8 cellular contexts compared by ENCODE assay signal in genomic region chr12:52005903-52006703, GRCh38. TPM values are rescaled to one million over a fixed set of nuclear protein-coding genes. Genes with fewer than 3 reads are reported as not detected.
DNase-seq lines count a peak whose midpoint lies in the region; ATAC-seq, FAIRE-seq and TF ChIP-seq lines count a peak whose summit lies in the region.

No MANE protein-coding gene starts in this region.

- ATAC-seq in GM23338, result peak; percentile 8
- peak; percentile 4 for ATAC-seq in aorta (ENCODE audit: low FRiP score)

- no peaks in the 10 kb centered on the region; the same call in 2 of the 3 replicates for H3K9me3 Mint-ChIP-seq in GM23338

- TF ChIP-seq CTCF in GM23338 (conservative IDR thresholded peaks at IDR 0.05; ENCODE audit: low read depth in 2 of 2) (no peak; a peak in 1 of 4 replicates), choroid plexus epithelial cell (conservative IDR thresholded peaks at IDR 0.05; ENCODE audit: low read depth, low read length) (no peak)

- no peaks in the 10 kb centered on the region for H3K36me3 ChIP-seq in GM23338 (ENCODE audit: insufficient read depth)
- peaks cover 11% of the 10 kb centered on the region for H3K36me3 ChIP-seq in mesodermal cell (ENCODE audit: control insufficient read depth, insufficient read depth, low read length)
- no peaks in the 10 kb centered on the region for H3K36me3 ChIP-seq in aorta (ENCODE audit: control insufficient read depth in 1 of 2, insufficient read depth in 2 of 2, low read length in 1 of 2)

- H3K79me2 ChIP-seq in GM23338 (replicated peaks; ENCODE audit: insufficient read depth), result no peaks in the 10 kb centered on the region

- H3K4me1 ChIP-seq in GM23338 (ENCODE audit: insufficient read depth) (peaks cover 27% of the 10 kb centered on the region), mesodermal cell (ENCODE audit: control insufficient read depth, insufficient read depth, low read length, poor library complexity, severe bottlenecking) (peaks cover 28% of the 10 kb centered on the region), aorta (ENCODE audit: control insufficient read depth in 1 of 2, insufficient read depth in 2 of 2, low read length in 2 of 2) (no peaks in the 10 kb centered on the region)

- H4K20me1 ChIP-seq in GM23338 (replicated peaks; ENCODE audit: insufficient read depth), result no peaks in the 10 kb centered on the region

- intact Hi-C loops in aorta (cut with DNase I), result loop anchor here in 1 of 2 donors (2.0 kb wide), 1 partner anchor 17 kb away; no protein-coding TSS in a partner anchor

- peak overlapping the region; percentile 43; the same call in 1 of the 2 replicates for H2AFZ ChIP-seq in GM23338

- DNase-seq in GM12891 (ENCODE audit: insufficient read length, low spot score), result peak; percentile 75
- DNase-seq in GM23338 (ENCODE audit: low spot score), result peak; percentile 73
- peak; percentile 67 for DNase-seq in NCI-H526 treated with DMSO at 0.1 percent for 48 hours (lab: John Stamatoyannopoulos, UW)
- DNase-seq in choroid plexus epithelial cell (ENCODE audit: low read depth), result no peak
- peak; percentile 83 to 87 for DNase-seq in aorta
- no peak for DNase-seq in activated CD8-positive, alpha-beta memory T cell treated with anti-CD3 and anti-CD28 coated beads, Interleukin-2, amount 50 U/mL, for 48 hours
- DNase-seq in activated CD4-positive, CD25-positive, alpha-beta regulatory T cell (lab: John Stamatoyannopoulos, UW), result no peak

- peak overlapping the region; percentile 97 for H3K4me2 ChIP-seq in GM23338

- no peak for TF ChIP-seq POLR2A in GM12891 (IDR thresholded peaks at IDR 0.05; ENCODE audit: low read depth, low read length)

- H3K27me3 ChIP-seq in GM23338 (ENCODE audit: insufficient read depth), result peaks cover 57% of the 10 kb centered on the region
- no peaks in the 10 kb centered on the region for H3K27me3 ChIP-seq in aorta (ENCODE audit: control insufficient read depth in 1 of 2, insufficient read depth in 2 of 2, low read length in 1 of 2)

- no peaks in the 10 kb centered on the region for H3K36me3 Mint-ChIP-seq in GM23338 (ENCODE audit: low read depth)

- H3K27me3 Mint-ChIP-seq in GM23338 (ENCODE audit: insufficient read depth, low read depth, poor library complexity), result peaks cover 62% of the 10 kb centered on the region

- H3F3A ChIP-seq in GM23338 (replicated peaks; ENCODE audit: low read depth), result peaks cover 10% of the 10 kb centered on the region; the same call in 1 of the 2 replicates

- 11 to 14% methylated on average over 17 to 20 of the region's 28 CpGs for WGBS in mesodermal cell (ENCODE audit: insufficient coverage in 2 of 2), 2 experiments
- WGBS in aorta, 2 donors, result 45% methylated on average over 27 to 28 of the region's 28 CpGs

- H3K4me3 ChIP-seq in GM23338 (peak overlapping the region; percentile 77), choroid plexus epithelial cell (ENCODE audit: low read depth, low read length) (peak overlapping the region; percentile 78), mesodermal cell (ENCODE audit: extremely low read depth, insufficient read depth, low read length, poor library complexity, severe bottlenecking) (peak overlapping the region; percentile 84), aorta (ENCODE audit: low read length in 2 of 2) (peak overlapping the region in 1 of 2 donors; percentile 44)

- peaks cover 43% of the 10 kb centered on the region for H3K4me1 Mint-ChIP-seq in GM23338

- H3K27ac ChIP-seq in GM23338 (ENCODE audit: low read depth), result no peak overlapping the region
- H3K27ac ChIP-seq in mesodermal cell (ENCODE audit: low read depth, low read length, severe bottlenecking), result no peak overlapping the region
- H3K27ac ChIP-seq in aorta (ENCODE audit: low read depth in 1 of 2, low read length in 2 of 2), result no peak overlapping the region

- FAIRE-seq in GM12891 (lab: Jason Lieb, UNC), result no peak

- H3K9me2 ChIP-seq in GM23338 (ENCODE audit: insufficient read depth), result no peaks in the 10 kb centered on the region

- H3K9me3 ChIP-seq in mesodermal cell (ENCODE audit: control insufficient read depth, low read length) (no peaks in the 10 kb centered on the region), aorta (ENCODE audit: control insufficient read depth, low read length) (no peaks in the 10 kb centered on the region)

- H3K27ac Mint-ChIP-seq in GM23338, result no peak overlapping the region

- H3K4me3 Mint-ChIP-seq in GM23338, result peak overlapping the region; percentile 91

TF ChIP-seq in GM12891, 5 proteins besides CTCF, POLR2A, EP300 and RAD21:
- TF ChIP-seq SPI1 (IDR thresholded peaks at IDR 0.05; ENCODE audit: low read depth, low read length) (peak; percentile 89), TAF1 (IDR thresholded peaks at IDR 0.05; ENCODE audit: low read depth, low read length) (no peak), POU2F2 (IDR thresholded peaks at IDR 0.05; ENCODE audit: low read depth, low read length) (no peak)
TF ChIP-seq in GM12891: peak in this region for 1.

TF ChIP-seq in GM23338, 12 proteins besides CTCF, POLR2A, EP300 and RAD21:
- TF ChIP-seq EZH2phosphoT487 (IDR thresholded peaks at IDR 0.05; ENCODE audit: unreplicated experiment), result no peak
- TF ChIP-seq JUNB (IDR thresholded peaks at IDR 0.05; ENCODE audit: unreplicated experiment), result no peak
- 0 out of 2 replicates have a peak, but pooled peaks have one; percentile 16 for TF ChIP-seq CREB1 (CRISPR knock-in tag; IDR thresholded peaks at IDR 0.05; ENCODE audit: low read depth)

RNA-seq across cellular contexts. Expression of gene TAMALIN, which starts 0.6 kb away (rescaled TPM):
- polyA plus RNA-seq in GM12891 (2012; ENCODE audit: low read depth, missing spikeins), result 1.3 TPM
- total RNA-seq in GM23338 (2014; rRNA removed; shearing (Covaris generic)), result 3.0 and 3.5 TPM in 2 replicates
- polyA plus RNA-seq in GM23338 (2016; fragmentation: Nextera tagmentation; extraction: Ambion mirVana), result 0.34 and 0.73 TPM in 2 replicates
- polyA plus RNA-seq in mesodermal cell (2013, experiment 1 of 2), result 25.9 TPM
- 16.1 TPM for polyA plus RNA-seq in mesodermal cell (2013, experiment 2 of 2)
- total RNA-seq in aorta, result 100 to 1,000 TPM in 1 of 2 donors, 10 to 100 TPM in 1; 64.2 to 129 TPM
- polyA plus RNA-seq in aorta, result 10 to 100 TPM in 1 of 2 donors, 1 to 10 TPM in 1; 7.1 to 13.8 TPM

RNA-seq across cellular contexts. Expression of gene NR4A1, which starts 45.1 kb away (rescaled TPM):
- polyA plus RNA-seq in GM12891 (2012; ENCODE audit: low read depth, missing spikeins), result 22.3 TPM
- total RNA-seq in GM23338 (2014; rRNA removed; shearing (Covaris generic)), result 13.4 and 19.1 TPM in 2 replicates
- polyA plus RNA-seq in GM23338 (2016; fragmentation: Nextera tagmentation; extraction: Ambion mirVana) (7.5 and 8.3 TPM in 2 replicates), aorta (100 to 1,000 TPM in 1 of 2 donors, 10 to 100 TPM in 1; 48.2 to 392 TPM)
- polyA plus RNA-seq in mesodermal cell (2013, experiment 1 of 2), result 22.2 TPM
- polyA plus RNA-seq in mesodermal cell (2013, experiment 2 of 2), result 21.0 TPM
- total RNA-seq in aorta, result 100 to 1,000 TPM; 175 to 677 TPM

RNA-seq across cellular contexts. Expression of gene ACVR1B, which starts 54.6 kb away (rescaled TPM):
- polyA plus RNA-seq in GM12891 (2012; ENCODE audit: low read depth, missing spikeins), result 1.6 TPM
- total RNA-seq in GM23338 (2014; rRNA removed; shearing (Covaris generic)), result 7.5 and 7.8 TPM in 2 replicates
- polyA plus RNA-seq in GM23338 (2016; fragmentation: Nextera tagmentation; extraction: Ambion mirVana), result 2.4 and 2.6 TPM in 2 replicates
- polyA plus RNA-seq in mesodermal cell (2013, experiment 1 of 2), result 20.4 TPM
- 18.7 TPM for polyA plus RNA-seq in mesodermal cell (2013, experiment 2 of 2)
- 10 to 100 TPM; 24.0 to 24.5 TPM for total RNA-seq in aorta
- 1 to 10 TPM; 2.3 to 6.9 TPM for polyA plus RNA-seq in aorta

Comparison
In these comparisons a context has a peak if more than half of its experiments do, and no peak if none do; other contexts are left out.
1. DNase-seq: peak in GM12891 (single experiment), GM23338 (single experiment), NCI-H526 treated with DMSO at 0.1 percent for 48 hours (single experiment) and aorta (2 of 2); none in choroid plexus epithelial cell (single experiment), activated CD8-positive, alpha-beta memory T cell treated with anti-CD3 and anti-CD28 coated beads, Interleukin-2, amount 50 U/mL, for 48 hours (single experiment) and activated CD4-positive, CD25-positive, alpha-beta regulatory T cell (0 of 4).
2. RNA of gene TAMALIN, which starts 0.6 kb away (total RNA-seq): 64.2 to 129 TPM in aorta; 3.0 to 3.5 TPM in GM23338; every median in the first group is over 10 times any median in the second.